16 cellular contexts compared by ENCODE assay signal in the genomic region with DNA sequence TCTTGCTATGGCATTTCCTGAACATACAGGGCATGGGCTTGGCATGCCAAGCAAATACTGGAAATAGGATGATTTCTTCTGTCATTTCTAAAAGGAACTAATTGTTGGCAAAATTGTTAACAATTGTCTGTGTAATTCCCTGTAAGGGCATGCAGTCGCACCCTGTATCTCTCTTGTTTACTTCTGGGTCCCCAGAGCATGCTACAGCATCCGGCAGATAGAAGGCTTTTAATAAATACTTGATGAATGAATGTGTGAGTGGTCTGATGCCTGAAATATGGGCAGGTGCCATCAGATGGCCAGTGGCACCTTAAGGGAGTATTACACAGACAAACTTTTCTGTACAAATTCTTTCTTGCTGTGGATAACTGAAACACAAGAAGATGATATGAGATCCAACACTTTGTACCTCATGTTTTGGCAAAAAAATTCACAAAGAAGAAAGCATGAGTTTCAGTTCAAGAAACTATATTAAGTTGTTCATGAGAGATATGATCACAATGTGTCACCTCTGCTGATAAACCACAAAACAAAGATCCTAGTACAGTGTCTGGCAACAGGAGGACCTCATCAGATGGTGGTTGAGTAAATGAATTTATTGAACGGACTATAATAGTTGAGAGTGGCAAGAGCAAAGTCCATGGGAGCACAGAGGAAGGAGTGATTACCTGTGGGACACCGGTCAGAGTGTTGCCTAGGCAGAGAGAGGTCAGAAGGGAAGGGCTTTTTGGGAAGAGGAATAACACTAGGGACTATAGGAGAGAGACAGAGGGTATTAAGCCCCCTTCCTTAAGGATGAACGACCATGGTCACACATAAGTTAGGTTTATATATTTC.
"Had no signal": no experiment of that assay in that cellular context is flagged by ENCODE, and none has a peak within 500 bp of the region (broad histone marks: within the 10 kb centered on the region; RNA-seq: fewer than 3 reads in every experiment).

No MANE protein-coding gene starts in this region.

- H3K9me3 ChIP-seq: breast epithelium, esophagus squamous epithelium, SK-N-SH, tibial nerve had no signal

- H3K4me3 Mint-ChIP-seq: activated CD4-positive, alpha-beta T cell treated with anti-CD3 and anti-CD28 coated beads, Interleukin-2, amount 10 ng/mL, durations not matched to agents 7 days and 5 days; activated T-cell treated with anti-CD3 and anti-CD28 coated beads, Interleukin-2, amount 50 U/mL, for 24 hours; neural crest cell; WTC11 had no signal

- H3K4me1 ChIP-seq: breast epithelium, esophagus squamous epithelium, parathyroid adenoma, tibial nerve had no signal

- ATAC-seq: left lobe of liver had no signal

- H3K36me3 Mint-ChIP-seq: activated naive CD4-positive, alpha-beta T cell treated with anti-CD3 and anti-CD28 coated beads, Interleukin-2, amount 50 U/mL, for 72 hours; WTC11 had no signal

- H3K27ac ChIP-seq: breast epithelium, esophagus squamous epithelium, parathyroid adenoma, tibial nerve had no signal

- H3K9me3 Mint-ChIP-seq: activated CD4-positive, alpha-beta T cell treated with anti-CD3 and anti-CD28 coated beads, Interleukin-2, amount 10 ng/mL, durations not matched to agents 7 days and 5 days; activated naive CD4-positive, alpha-beta T cell treated with anti-CD3 and anti-CD28 coated beads, Interleukin-2, amount 50 U/mL, for 72 hours; activated T-cell treated with anti-CD3 and anti-CD28 coated beads, Interleukin-2, amount 50 U/mL, for 24 hours; WTC11 had no signal

- H3K4me1 Mint-ChIP-seq: neural crest cell had no signal

- H3K4me3 ChIP-seq: breast epithelium, esophagus squamous epithelium, tibial nerve had no signal

- H3K36me3 ChIP-seq: breast epithelium, esophagus squamous epithelium, tibial nerve had no signal

- FAIRE-seq: islet of Langerhans had no signal

- H3K27me3 ChIP-seq: breast epithelium, esophagus squamous epithelium, tibial nerve had no signal

- DNase-seq: activated CD4-positive, alpha-beta T cell treated with anti-CD3 and anti-CD28 coated beads, Interleukin-2, amount 10 ng/mL, durations not matched to agents 7 days and 5 days; activated effector memory CD4-positive, alpha-beta T cell treated with anti-CD3 and anti-CD28 coated beads, Interleukin-2, amount 50 U/mL, for 16 hours; activated T-cell treated with anti-CD3 and anti-CD28 coated beads, Interleukin-2, amount 50 U/mL, for 24 hours; anterior cingulate cortex; esophagus squamous epithelium; foreskin fibroblast; head of caudate nucleus; SK-N-SH had no signal

- H3K27ac Mint-ChIP-seq: activated CD4-positive, alpha-beta T cell treated with anti-CD3 and anti-CD28 coated beads, Interleukin-2, amount 10 ng/mL, durations not matched to agents 7 days and 5 days; activated naive CD4-positive, alpha-beta T cell treated with anti-CD3 and anti-CD28 coated beads, Interleukin-2, amount 50 U/mL, for 72 hours; activated T-cell treated with anti-CD3 and anti-CD28 coated beads, Interleukin-2, amount 50 U/mL, for 24 hours; WTC11 had no signal
